ENCODE assay signal across 8 cellular contexts in the genomic region with DNA sequence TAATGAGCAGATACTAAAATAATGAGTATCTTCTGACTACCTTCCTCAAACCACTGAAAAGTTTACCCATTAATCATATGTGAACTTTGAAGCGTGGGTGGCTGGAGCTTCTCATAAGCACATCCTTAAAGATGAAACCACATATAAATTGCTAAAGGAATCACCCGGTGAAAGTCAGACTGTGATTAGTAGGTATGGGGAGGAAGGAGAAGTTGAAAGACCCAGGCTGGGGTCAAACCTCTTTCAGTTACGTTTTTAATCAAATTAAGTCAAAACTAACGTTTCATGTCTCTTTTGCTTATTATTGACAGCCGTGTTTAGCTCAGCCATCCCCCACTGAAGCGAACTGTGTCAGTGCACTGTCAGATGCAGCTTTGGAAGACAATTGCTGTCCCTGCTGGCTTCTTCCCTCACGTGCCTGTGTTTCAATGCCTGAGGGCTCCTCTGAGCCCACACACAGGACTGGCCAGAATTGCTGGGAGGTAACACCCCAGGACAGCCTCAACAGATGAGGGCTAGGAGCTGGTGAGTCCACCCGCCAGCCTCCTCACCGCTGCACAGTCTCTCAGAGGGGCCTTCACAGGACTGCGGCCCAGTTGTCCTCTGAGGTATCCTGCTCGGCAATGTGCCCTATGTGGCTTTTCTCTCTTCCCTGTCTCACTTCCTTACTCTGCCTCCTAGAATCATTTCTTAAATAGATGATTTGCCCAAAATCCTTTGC. TPM values are rescaled to one million over a fixed set of nuclear protein-coding genes. Genes with fewer than 3 reads are reported as not detected.
DNase-seq lines count a peak whose midpoint lies in the region; ATAC-seq, FAIRE-seq and TF ChIP-seq lines count a peak whose summit lies in the region.

No MANE protein-coding gene starts in this region.

- no peak overlapping the region for H2BK12ac ChIP-seq in H1 (ENCODE audit: low read depth, low read length)

- DNase-seq in AG10803 (ENCODE audit: low read depth) (peak; percentile 56), H1 (ENCODE audit: low read depth in 1 of 2, low spot score in 2 of 2) (no peak), DMS 273 treated with DMSO at 0.1 percent for 48 hours (lab: John Stamatoyannopoulos, UW) (no peak), NCI-H82 (lab: John Stamatoyannopoulos, UW) (no peak)
- peak; percentile 49 to 53 for DNase-seq in stimulated activated CD4-positive, alpha-beta T cell treated with anti-CD3 and anti-CD28 coated beads, Interleukin-4, amount 100 ng/mL, for 48 hours (ENCODE audit: low read depth in 2 of 2)

- H3K23ac ChIP-seq in H1 (ENCODE audit: insufficient read length): no peak overlapping the region

- 76% methylated on average over 11 of the region's 11 CpGs; no CpG with 5 or more reads in 1 of the 2 experiments for WGBS in H1 (ENCODE audit: extremely low coverage in 1 of 2, insufficient coverage in 1 of 2, insufficient read length in 1 of 2, insufficient replicate concordance in 2 of 2, low coverage in 1 of 2, low lambda C conversion rate in 2 of 2, missing lambda C conversion rate in 1 of 2), 2 experiments

- peak; percentile 83 for ATAC-seq in GM19043 (IDR thresholded peaks at IDR 0.05; ENCODE audit: low read depth, unreplicated experiment)
- ATAC-seq in HG03103 (IDR thresholded peaks at IDR 0.05; ENCODE audit: low read depth, unreplicated experiment): peak; percentile 65

- CTCF ChIA-PET in H1 (lab: Charles Lee; ENCODE audit: partially characterized antibody): interaction anchor here (0.7 to 2.5 kb wide), 13 partner anchors 8 to 159 kb away, joined by 3 to 24 read pairs (median 4); no protein-coding TSS in a partner anchor

- H4K5ac ChIP-seq in H1 (ENCODE audit: insufficient read length, low read depth, low read length): no peak overlapping the region

- no peak overlapping the region for H2BK120ac ChIP-seq in H1 (replicated peaks; ENCODE audit: low read depth, low read length)

- no peak for FAIRE-seq in H1 (lab: Jason Lieb, UNC)

- H3K4me3 Mint-ChIP-seq in T-helper 1 cell treated with Interleukin-12 subunit alpha and Interleukin-12 subunit beta and Interleukin-4 antibody, amounts not matched to agents 30 μg/mL and 1 μg/mL, for 36 hours: peak overlapping the region; percentile 33

- peaks cover 0 to 10% (median 4%) of the 10 kb centered on the region in 4 experiments; a peak in 5 of 7 replicates for H3K4me1 ChIP-seq in H1 (replicated peaks in 1 of 4; ENCODE audit: control insufficient read depth in 3 of 4, insufficient read depth in 4 of 4, low read length in 3 of 4)

- H2AK5ac ChIP-seq in H1 (ENCODE audit: low read depth, low read length): no peak overlapping the region

- no peak for TF ChIP-seq EP300 in H1 (IDR thresholded peaks at IDR 0.05; ENCODE audit: borderline replicate concordance in 1 of 2, low read depth in 2 of 2, low read length in 2 of 2)

- no peak overlapping the region for H4K8ac ChIP-seq in H1 (ENCODE audit: extremely low read depth, insufficient read depth, low read length)

- H2BK5ac ChIP-seq in H1 (ENCODE audit: low read depth, low read length): no peak overlapping the region

- TF ChIP-seq POLR2A in H1 (IDR thresholded peaks at IDR 0.05; ENCODE audit: control extremely low read depth in 1 of 2, low read depth in 2 of 2, low read length in 2 of 2): no peak

- POLR2A ChIA-PET in H1 (lab: Charles Lee; ENCODE audit: partially characterized antibody): no interaction called here

- no peak overlapping the region for H2BK20ac ChIP-seq in H1 (ENCODE audit: low read length)

- no peak overlapping the region for H3K27ac ChIP-seq in H1 (ENCODE audit: low read depth, low read length)

- no peak overlapping the region for H3K4ac ChIP-seq in H1 (replicated peaks; ENCODE audit: insufficient read length, low read depth, low read length)

- H3K36me3 Mint-ChIP-seq in T-helper 1 cell treated with Interleukin-12 subunit alpha and Interleukin-12 subunit beta and Interleukin-4 antibody, amounts not matched to agents 30 μg/mL and 1 μg/mL, for 36 hours (ENCODE audit: low read depth): peaks cover 12% of the 10 kb centered on the region

- H3K4me1 Mint-ChIP-seq in T-helper 1 cell treated with Interleukin-12 subunit alpha and Interleukin-12 subunit beta and Interleukin-4 antibody, amounts not matched to agents 30 μg/mL and 1 μg/mL, for 36 hours (ENCODE audit: low read depth): peaks cover 45% of the 10 kb centered on the region

- H3K18ac ChIP-seq in H1 (ENCODE audit: extremely low read depth, low read length): no peak overlapping the region

- H3K9ac ChIP-seq in H1 (replicated peaks in 1 of 4; ENCODE audit: extremely low read depth in 1 of 4, low read depth in 3 of 4, low read length in 3 of 4): no peak overlapping the region

- H4K20me1 ChIP-seq in H1 (replicated peaks in 1 of 2; ENCODE audit: control insufficient read depth in 1 of 2, insufficient read depth in 2 of 2, low read length in 2 of 2): no peaks in the 10 kb centered on the region

- H3K4me2 ChIP-seq in H1 (ENCODE audit: insufficient read depth in 1 of 2, low read depth in 2 of 2, low read length in 2 of 2): peak overlapping the region in 1 of 2 experiments; percentile 11; a peak in 1 of 4 replicates

- no peak overlapping the region for H3K56ac ChIP-seq in H1 (replicated peaks; ENCODE audit: insufficient read length, low read depth, low read length)

- H3K27me3 Mint-ChIP-seq in T-helper 1 cell treated with Interleukin-12 subunit alpha and Interleukin-12 subunit beta and Interleukin-4 antibody, amounts not matched to agents 30 μg/mL and 1 μg/mL, for 36 hours (ENCODE audit: low read depth): no peaks in the 10 kb centered on the region

- H3K27me3 ChIP-seq in H1 (replicated peaks in 1 of 4; ENCODE audit: control insufficient read depth in 3 of 4, extremely low read depth in 1 of 4, insufficient read depth in 3 of 4, low read length in 3 of 4): peaks cover 0 to 1% (median 0%) of the 10 kb centered on the region in 4 experiments; a peak in 2 of 7 replicates

- peak overlapping the region; percentile 76 for H3K27ac Mint-ChIP-seq in T-helper 1 cell treated with Interleukin-12 subunit alpha and Interleukin-12 subunit beta and Interleukin-4 antibody, amounts not matched to agents 30 μg/mL and 1 μg/mL, for 36 hours

- peak overlapping the region; percentile 28; the same call in 1 of the 2 replicates for H2AFZ ChIP-seq in H1 (ENCODE audit: low read length)

- H2BK15ac ChIP-seq in H1 (ENCODE audit: low read length): no peak overlapping the region

- H4K91ac ChIP-seq in H1 (replicated peaks; ENCODE audit: insufficient read length, low read length): no peak overlapping the region

- TF ChIP-seq CTCF in AG10803 (conservative IDR thresholded peaks at IDR 0.05; ENCODE audit: low read length) (no peak), H1 (IDR thresholded peaks at IDR 0.05; ENCODE audit: control extremely low read depth in 1 of 3, insufficient read depth in 1 of 3, low read depth in 1 of 3, low read length in 3 of 3) (no peak)

- H3K14ac ChIP-seq in H1 (ENCODE audit: insufficient read length): no peak overlapping the region

- H3K23me2 ChIP-seq in H1 (ENCODE audit: low read depth, low read length): no peaks in the 10 kb centered on the region

- H3K4me3 ChIP-seq in AG10803 (ENCODE audit: low read length): no peak overlapping the region
- no peak overlapping the region for H3K4me3 ChIP-seq in H1 (ENCODE audit: extremely low read depth in 1 of 4, insufficient read depth in 2 of 4, low read depth in 3 of 4, low read length in 4 of 4)

- H3K9me3 ChIP-seq in H1 (ENCODE audit: insufficient read depth in 2 of 2, low read depth in 1 of 2, low read length in 1 of 2): no peaks in the 10 kb centered on the region

- TF ChIP-seq RAD21 in H1 (IDR thresholded peaks at IDR 0.05 in 1 of 2, conservative IDR thresholded peaks at IDR 0.05 in 1 of 2; ENCODE audit: low read depth in 2 of 2, low read length in 2 of 2): no peak

- no peaks in the 10 kb centered on the region for H3K79me1 ChIP-seq in H1 (ENCODE audit: low read depth, low read length)

- no peaks in the 10 kb centered on the region for H3K79me2 ChIP-seq in H1 (ENCODE audit: control insufficient read depth in 1 of 2, insufficient read depth in 2 of 2, low read length in 2 of 2)

- no peaks in the 10 kb centered on the region for H3K9me3 Mint-ChIP-seq in T-helper 1 cell treated with Interleukin-12 subunit alpha and Interleukin-12 subunit beta and Interleukin-4 antibody, amounts not matched to agents 30 μg/mL and 1 μg/mL, for 36 hours

- no peaks in the 10 kb centered on the region for H3K36me3 ChIP-seq in H1 (ENCODE audit: control insufficient read depth in 2 of 4, insufficient read depth in 4 of 4, low read length in 3 of 4)

TF ChIP-seq in H1, 55 proteins besides CTCF, POLR2A, EP300 and RAD21:
- TF ChIP-seq, protein P1, sequence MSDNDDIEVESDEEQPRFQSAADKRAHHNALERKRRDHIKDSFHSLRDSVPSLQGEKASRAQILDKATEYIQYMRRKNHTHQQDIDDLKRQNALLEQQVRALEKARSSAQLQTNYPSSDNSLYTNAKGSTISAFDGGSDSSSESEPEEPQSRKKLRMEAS (IDR thresholded peaks at IDR 0.05): peak; percentile 52; the same call in 1 of the 2 replicates
- TF ChIP-seq BRCA1 (IDR thresholded peaks at IDR 0.05; ENCODE audit: low read depth, low read length): no peak

RNA-seq across cellular contexts. Expression of a gene that starts 29.3 kb away (rescaled TPM):
- 9.4 and 9.7 TPM in 2 replicates for total RNA-seq in H1 (2021; fragmentation: NEBNext Ultra II Directional; extraction: Animal tissue kit (Norgen Biotek cat#: 25700))
- 6.3 and 7.1 TPM in 2 replicates for polyA plus RNA-seq in H1 (2011; rRNA removed)
- polyA plus RNA-seq in H1 (2011; cell fraction: cytosol; rRNA removed): 10.8 TPM
- 8.9 TPM for polyA plus RNA-seq in H1 (2011; cell fraction: nucleus; rRNA removed)
- polyA plus RNA-seq in H1 (2012, experiment 1 of 2): 9.6 to 12.8 TPM (median 10.5 TPM) in 4 replicates
- 2.4 TPM for polyA plus RNA-seq in H1 (2012, experiment 2 of 2)
- 4.6 TPM for polyA plus RNA-seq in H1 (2013, experiment 1 of 2)
- polyA plus RNA-seq in H1 (2013, experiment 2 of 2): 5.1 TPM
- polyA minus RNA-seq in H1 (2011; rRNA and poly(A)+ RNA removed): 6.6 and 7.8 TPM in 2 replicates
- 9.8 TPM for polyA minus RNA-seq in H1 (2011; cell fraction: cytosol; rRNA and poly(A)+ RNA removed)
- polyA minus RNA-seq in H1 (2011; cell fraction: nucleus; rRNA and poly(A)+ RNA removed): 6.4 TPM

Comparison
In these comparisons a context has a peak if more than half of its experiments do, and no peak if none do; other contexts are left out.
1. DNase-seq: peak in AG10803 (single experiment) and stimulated activated CD4-positive, alpha-beta T cell treated with anti-CD3 and anti-CD28 coated beads, Interleukin-4, amount 100 ng/mL, for 48 hours (2 of 2); none in H1 (0 of 2), DMS 273 treated with DMSO at 0.1 percent for 48 hours (single experiment) and NCI-H82 (single experiment).